Comparison of ENCODE assay signal across 8 cellular contexts in genomic region chr11:126416542-126417090, GRCh38.
DNase-seq lines count a peak whose midpoint lies in the region; ATAC-seq and TF ChIP-seq lines count a peak whose summit lies in the region.

No MANE protein-coding gene starts in this region.

- H3K36me3 Mint-ChIP-seq in naive thymus-derived CD4-positive, alpha-beta T cell = peaks cover 0 to 7% (median 3%) of the 10 kb centered on the region in 5 donors

- intact Hi-C loops in naive thymus-derived CD4-positive, alpha-beta T cell (cut with micrococcal nuclease) = loop anchor here (2.0 kb wide), 1 partner anchor 106 kb away; no protein-coding TSS in a partner anchor

- H3K9me3 Mint-ChIP-seq in naive thymus-derived CD4-positive, alpha-beta T cell = no peaks in the 10 kb centered on the region

- TF ChIP-seq CTCF in GM06990 (IDR thresholded peaks at IDR 0.05; ENCODE audit: insufficient read depth, low read length, poor library complexity, severe bottlenecking) = no peak

- no peaks in the 10 kb centered on the region for H3K36me3 ChIP-seq in GM06990 (ENCODE audit: control insufficient read depth, insufficient read depth, low read length)
- no peaks in the 10 kb centered on the region for H3K36me3 ChIP-seq in naive thymus-derived CD4-positive, alpha-beta T cell (ENCODE audit: control insufficient read depth in 2 of 3, insufficient read depth in 3 of 3, low read length in 3 of 3)

- ATAC-seq in HG02623 (IDR thresholded peaks at IDR 0.05; ENCODE audit: unreplicated experiment) = peak; percentile 86
- peak; percentile 93 for ATAC-seq in naive thymus-derived CD4-positive, alpha-beta T cell

- CTCF ChIA-PET in naive thymus-derived CD4-positive, alpha-beta T cell (lab: Charles Lee) = interaction anchor here (1.1 kb wide), 1 partner anchor 64 kb away, joined by 3 read pairs; no protein-coding TSS in a partner anchor

- peaks cover 4 to 8% of the 10 kb centered on the region in 2 donors for H3K4me1 ChIP-seq in naive thymus-derived CD4-positive, alpha-beta T cell (ENCODE audit: control insufficient read depth in 2 of 2, insufficient read depth in 2 of 2, low read length in 2 of 2)

- H3K27ac Mint-ChIP-seq in naive thymus-derived CD4-positive, alpha-beta T cell = peak overlapping the region in 3 of 9 donors; percentile 55 to 85 (median 65)

- peak overlapping the region; percentile 39 for H3K4me3 ChIP-seq in GM06990 (replicated peaks; ENCODE audit: low read depth, low read length)
- H3K4me3 ChIP-seq in naive thymus-derived CD4-positive, alpha-beta T cell (ENCODE audit: low read length) = peak overlapping the region; percentile 41

- H3K27ac ChIP-seq in naive thymus-derived CD4-positive, alpha-beta T cell (ENCODE audit: low read depth, low read length) = no peak overlapping the region

- H3K9me3 ChIP-seq in naive thymus-derived CD4-positive, alpha-beta T cell (ENCODE audit: control insufficient read depth in 2 of 3, low read length in 3 of 3) = no peaks in the 10 kb centered on the region

- H3K27me3 ChIP-seq in GM06990 (replicated peaks; ENCODE audit: control insufficient read depth, insufficient read depth, low read length) = peaks cover 4% of the 10 kb centered on the region
- H3K27me3 ChIP-seq in naive thymus-derived CD4-positive, alpha-beta T cell (ENCODE audit: control insufficient read depth in 2 of 2, insufficient read depth in 2 of 2, low read length in 2 of 2) = no peaks in the 10 kb centered on the region

- peak overlapping the region; percentile 49 to 77 (median 70) for H3K4me3 Mint-ChIP-seq in naive thymus-derived CD4-positive, alpha-beta T cell

- H3K4me1 Mint-ChIP-seq in naive thymus-derived CD4-positive, alpha-beta T cell = peaks cover 0 to 22% (median 13%) of the 10 kb centered on the region in 7 donors

- POLR2A ChIA-PET in naive thymus-derived CD4-positive, alpha-beta T cell (lab: Charles Lee) = interaction anchor here (0.6 kb wide), 1 partner anchor 1589 kb away, joined by 7 read pairs; no protein-coding TSS in a partner anchor

- H3K27me3 Mint-ChIP-seq in naive thymus-derived CD4-positive, alpha-beta T cell = peaks cover 0 to 6% (median 0%) of the 10 kb centered on the region in 5 donors

- DNase-seq in GM06990 (ENCODE audit: extremely low read depth, insufficient read length) = peak; percentile 66
- DNase-seq in NCI-H226 = peak; percentile 38
- DNase-seq in activated T-helper 1 cell treated with anti-CD3 and anti-CD28 coated beads, Interleukin-2, amount 50 U/mL, for 16 hours (ENCODE audit: low read depth in 1 of 2, low spot score in 1 of 2) = peak; percentile 34 to 49
- DNase-seq in fibroblast of gingiva (ENCODE audit: low read depth) = peak; percentile 79
- DNase-seq in naive thymus-derived CD4-positive, alpha-beta T cell = peak; percentile 26 to 71 (median 49)
- peak; percentile 54 to 68 for DNase-seq in stimulated activated CD8-positive, alpha-beta memory T cell treated with anti-CD3 and anti-CD28 coated beads, Interleukin-7, amount 100 ng/mL, for 4 hours (ENCODE audit: low read depth in 2 of 2)
- no peak for DNase-seq in NCI-H1694 treated with DMSO at 0.1 percent for 48 hours (lab: John Stamatoyannopoulos, UW)
